Comparison of ENCODE assay signal across 9 cellular contexts in the genomic region with DNA sequence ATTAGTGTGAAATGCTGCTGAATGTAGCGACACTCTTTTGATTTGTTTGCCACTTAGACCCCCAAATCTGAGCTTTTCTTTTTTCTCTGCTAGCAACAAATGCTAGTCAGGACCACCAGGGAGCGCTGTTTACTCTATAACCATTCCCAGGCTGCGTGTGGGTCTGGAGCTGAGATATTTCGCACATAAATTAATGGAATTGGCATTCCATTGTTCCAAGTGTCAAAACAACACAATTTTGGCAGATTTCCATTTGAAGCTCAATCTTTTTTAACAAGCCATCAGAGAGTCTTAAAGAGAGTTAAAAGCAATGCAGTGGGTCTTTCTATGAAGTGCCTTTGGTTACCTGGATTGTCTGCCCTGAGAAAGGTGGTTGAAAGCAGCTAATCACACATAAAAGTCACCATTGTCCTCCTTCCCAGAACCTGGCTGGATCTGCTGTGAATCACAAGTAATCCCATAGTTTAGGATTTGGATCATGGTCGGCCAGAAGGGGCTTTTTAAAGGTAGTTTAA. TPM values are rescaled to one million over a fixed set of nuclear protein-coding genes. Genes with fewer than 3 reads are reported as not detected.
DNase-seq lines count a peak whose midpoint lies in the region; ATAC-seq and TF ChIP-seq lines count a peak whose summit lies in the region.
"Had no signal": no experiment of that assay in that cellular context is flagged by ENCODE, and none has a peak within 500 bp of the region (broad histone marks: within the 10 kb centered on the region; RNA-seq: fewer than 3 reads in every experiment).

No MANE protein-coding gene starts in this region.

- POLR2A ChIA-PET in activated CD8-positive, alpha-beta T cell treated with anti-CD3 and anti-CD28 coated beads for 36 hours (lab: Charles Lee) = no interaction called here
- POLR2A ChIA-PET in activated CD8-positive, alpha-beta T cell treated with anti-CD3 and anti-CD28 coated beads, Interleukin-2, amount 10 ng/mL, durations not matched to agents 7 days and 5 days (lab: Charles Lee) = no interaction called here

- no peaks in the 10 kb centered on the region for H3K36me3 Mint-ChIP-seq in activated CD8-positive, alpha-beta T cell treated with anti-CD3 and anti-CD28 coated beads for 36 hours (ENCODE audit: low read depth)
- no peaks in the 10 kb centered on the region for H3K36me3 Mint-ChIP-seq in activated CD8-positive, alpha-beta T cell treated with anti-CD3 and anti-CD28 coated beads, Interleukin-2, amount 10 ng/mL, durations not matched to agents 7 days and 5 days (ENCODE audit: low read depth)
- no peaks in the 10 kb centered on the region for H3K36me3 Mint-ChIP-seq in neural crest cell (ENCODE audit: low read depth)
- no peaks in the 10 kb centered on the region for H3K36me3 Mint-ChIP-seq in stimulated activated memory B cell treated with anti-CD40 and anti-IgM and Interleukin-4, amounts not matched to agents 10 μg/mL and 1 μg/mL and 100 μg/mL, for 72 hours

- H3K9me3 Mint-ChIP-seq in activated CD8-positive, alpha-beta T cell treated with anti-CD3 and anti-CD28 coated beads for 36 hours = peaks cover 4% of the 10 kb centered on the region
- peaks cover 4% of the 10 kb centered on the region for H3K9me3 Mint-ChIP-seq in activated CD8-positive, alpha-beta T cell treated with anti-CD3 and anti-CD28 coated beads, Interleukin-2, amount 10 ng/mL, durations not matched to agents 7 days and 5 days (ENCODE audit: insufficient read depth)
- peaks cover 2% of the 10 kb centered on the region for H3K9me3 Mint-ChIP-seq in neural crest cell
- peaks cover 2% of the 10 kb centered on the region for H3K9me3 Mint-ChIP-seq in stimulated activated memory B cell treated with anti-CD40 and anti-IgM and Interleukin-4, amounts not matched to agents 10 μg/mL and 1 μg/mL and 100 μg/mL, for 72 hours

- peak; percentile 35 for DNase-seq in activated CD8-positive, alpha-beta T cell treated with anti-CD3 and anti-CD28 coated beads for 36 hours
- DNase-seq in activated CD8-positive, alpha-beta T cell treated with anti-CD3 and anti-CD28 coated beads, Interleukin-2, amount 10 ng/mL, durations not matched to agents 7 days and 5 days = no peak
- DNase-seq in NCI-H510A treated with DMSO at 0.1 percent for 48 hours (lab: John Stamatoyannopoulos, UW) = peak; percentile 71
- DNase-seq in ecto neural progenitor cell (ENCODE audit: low spot score) = peak; percentile 79
- peak; percentile 64 for DNase-seq in neural crest cell (ENCODE audit: low read depth, low spot score)

- intact Hi-C loops in activated CD8-positive, alpha-beta T cell treated with anti-CD3 and anti-CD28 coated beads for 36 hours (cut with micrococcal nuclease) = no loop called here

- H3K4me1 Mint-ChIP-seq in activated CD8-positive, alpha-beta T cell treated with anti-CD3 and anti-CD28 coated beads for 36 hours (ENCODE audit: low read depth) = no peaks in the 10 kb centered on the region
- no peaks in the 10 kb centered on the region for H3K4me1 Mint-ChIP-seq in activated CD8-positive, alpha-beta T cell treated with anti-CD3 and anti-CD28 coated beads, Interleukin-2, amount 10 ng/mL, durations not matched to agents 7 days and 5 days (ENCODE audit: low read depth)
- peaks cover 7% of the 10 kb centered on the region for H3K4me1 Mint-ChIP-seq in neural crest cell
- no peaks in the 10 kb centered on the region for H3K4me1 Mint-ChIP-seq in stimulated activated memory B cell treated with anti-CD40 and anti-IgM and Interleukin-4, amounts not matched to agents 10 μg/mL and 1 μg/mL and 100 μg/mL, for 72 hours

- no peak for ATAC-seq in activated CD8-positive, alpha-beta T cell treated with anti-CD3 and anti-CD28 coated beads for 36 hours
- ATAC-seq in activated CD8-positive, alpha-beta T cell treated with anti-CD3 and anti-CD28 coated beads, Interleukin-2, amount 10 ng/mL, durations not matched to agents 7 days and 5 days = no peak
- ATAC-seq in HG02852 (IDR thresholded peaks at IDR 0.05; ENCODE audit: unreplicated experiment) = no peak
- no peak for ATAC-seq in HG02588 (IDR thresholded peaks at IDR 0.05; ENCODE audit: unreplicated experiment)
- ATAC-seq in stimulated activated memory B cell treated with anti-CD40 and anti-IgM and Interleukin-4, amounts not matched to agents 10 μg/mL and 1 μg/mL and 100 μg/mL, for 72 hours = no peak

- no peak overlapping the region for H3K4me3 Mint-ChIP-seq in activated CD8-positive, alpha-beta T cell treated with anti-CD3 and anti-CD28 coated beads for 36 hours
- no peak overlapping the region for H3K4me3 Mint-ChIP-seq in activated CD8-positive, alpha-beta T cell treated with anti-CD3 and anti-CD28 coated beads, Interleukin-2, amount 10 ng/mL, durations not matched to agents 7 days and 5 days
- no peak overlapping the region for H3K4me3 Mint-ChIP-seq in neural crest cell
- no peak overlapping the region for H3K4me3 Mint-ChIP-seq in stimulated activated memory B cell treated with anti-CD40 and anti-IgM and Interleukin-4, amounts not matched to agents 10 μg/mL and 1 μg/mL and 100 μg/mL, for 72 hours

- peaks cover 4% of the 10 kb centered on the region for H3K27me3 Mint-ChIP-seq in activated CD8-positive, alpha-beta T cell treated with anti-CD3 and anti-CD28 coated beads for 36 hours
- peaks cover 2% of the 10 kb centered on the region for H3K27me3 Mint-ChIP-seq in activated CD8-positive, alpha-beta T cell treated with anti-CD3 and anti-CD28 coated beads, Interleukin-2, amount 10 ng/mL, durations not matched to agents 7 days and 5 days (ENCODE audit: low read depth)
- H3K27me3 Mint-ChIP-seq in neural crest cell (ENCODE audit: low read depth) = peaks cover 42% of the 10 kb centered on the region
- H3K27me3 Mint-ChIP-seq in stimulated activated memory B cell treated with anti-CD40 and anti-IgM and Interleukin-4, amounts not matched to agents 10 μg/mL and 1 μg/mL and 100 μg/mL, for 72 hours = peaks cover 15% of the 10 kb centered on the region

- H3K27ac Mint-ChIP-seq in activated CD8-positive, alpha-beta T cell treated with anti-CD3 and anti-CD28 coated beads for 36 hours = no peak overlapping the region
- no peak overlapping the region for H3K27ac Mint-ChIP-seq in activated CD8-positive, alpha-beta T cell treated with anti-CD3 and anti-CD28 coated beads, Interleukin-2, amount 10 ng/mL, durations not matched to agents 7 days and 5 days
- H3K27ac Mint-ChIP-seq in neural crest cell (ENCODE audit: unreplicated experiment) = no peak overlapping the region
- no peak overlapping the region for H3K27ac Mint-ChIP-seq in stimulated activated memory B cell treated with anti-CD40 and anti-IgM and Interleukin-4, amounts not matched to agents 10 μg/mL and 1 μg/mL and 100 μg/mL, for 72 hours

- CTCF ChIA-PET in activated CD8-positive, alpha-beta T cell treated with anti-CD3 and anti-CD28 coated beads for 36 hours (lab: Charles Lee) = interaction anchor here (0.6 to 2.1 kb wide), 10 partner anchors 9 to 1755 kb away, joined by 3 to 14 read pairs (median 3); partner anchors contain the start of gene TMEM132C
- CTCF ChIA-PET in activated CD8-positive, alpha-beta T cell treated with anti-CD3 and anti-CD28 coated beads, Interleukin-2, amount 10 ng/mL, durations not matched to agents 7 days and 5 days (lab: Charles Lee) = interaction anchor here (0.7 to 1.3 kb wide), 4 partner anchors 8 to 128 kb away, joined by 3 to 5 read pairs (median 3); no protein-coding TSS in a partner anchor

- TF ChIP-seq CTCF in activated CD8-positive, alpha-beta T cell treated with anti-CD3 and anti-CD28 coated beads for 36 hours (IDR thresholded peaks at IDR 0.05) = peak; percentile 74
- TF ChIP-seq CTCF in neural crest cell (conservative IDR thresholded peaks at IDR 0.05) = peak; percentile 93

RNA-seq across cellular contexts. Expression of gene TMEM132C, which starts 7.4 kb away (rescaled TPM):
- not detected for total RNA-seq in activated CD8-positive, alpha-beta T cell treated with anti-CD3 and anti-CD28 coated beads for 36 hours
- not detected for total RNA-seq in activated CD8-positive, alpha-beta T cell treated with anti-CD3 and anti-CD28 coated beads, Interleukin-2, amount 10 ng/mL, durations not matched to agents 7 days and 5 days
- total RNA-seq in neural crest cell = 10.6 and 10.9 TPM in 2 replicates
- total RNA-seq: activated CD8-positive, alpha-beta memory T cell treated with anti-CD3 and anti-CD28 coated beads for 36 hours had no signal

Comparison
In these comparisons a context has a peak if more than half of its experiments do, and no peak if none do; other contexts are left out.
1. RNA of gene TMEM132C, which starts 7.4 kb away (total RNA-seq): 10.6 to 10.9 TPM in neural crest cell; not detected in activated CD8-positive, alpha-beta T cell treated with anti-CD3 and anti-CD28 coated beads for 36 hours and not detected in activated CD8-positive, alpha-beta T cell treated with anti-CD3 and anti-CD28 coated beads, Interleukin-2, amount 10 ng/mL, durations not matched to agents 7 days and 5 days; every median in the first group is over 10 times any median in the second.